ENCODE assay signal across 8 cellular contexts in genomic region chr12:65740873-65741600, GRCh38.
A peak's percentile ranks its signal among the peaks of the same experiment; 100 is the strongest.
DNase-seq lines count a peak whose midpoint lies in the region; ATAC-seq, FAIRE-seq and TF ChIP-seq lines count a peak whose summit lies in the region.

No MANE protein-coding gene starts in this region.

- intact Hi-C loops in activated CD4-positive, alpha-beta T cell treated with anti-CD3 and anti-CD28 coated beads for 36 hours (cut with DNase I, micrococcal nuclease): loop anchor here (2.0 to 10.0 kb wide), 4 partner anchors 16 to 84 kb away; partner anchors contain the start of gene HMGA2 (in 2 of the 2)
- intact Hi-C loops in HepG2 (cut with micrococcal nuclease; ENCODE audit: unreplicated experiment): loop anchor here (5.0 to 10.0 kb wide), 2 partner anchors 81 to 244 kb away; partner anchors contain the start of gene HMGA2

- peak overlapping the region; percentile 77 for H3K4me2 ChIP-seq in HepG2 (ENCODE audit: low read depth, low read length)

- H3K4me1 Mint-ChIP-seq in activated CD4-positive, alpha-beta T cell treated with anti-CD3 and anti-CD28 coated beads for 36 hours: peaks cover 11% of the 10 kb centered on the region

- TF ChIP-seq RAD21 in Ishikawa (IDR thresholded peaks at IDR 0.05; ENCODE audit: low read depth) (peak; percentile 10; the same call in 1 of the 2 replicates), HepG2 (CRISPR knock-in tag; IDR thresholded peaks at IDR 0.05) (no peak)

- H3K79me2 ChIP-seq in HepG2 (ENCODE audit: insufficient read depth, low read length): no peaks in the 10 kb centered on the region

- POLR2A ChIA-PET in activated CD4-positive, alpha-beta T cell treated with anti-CD3 and anti-CD28 coated beads for 36 hours (lab: Charles Lee): interaction anchor here (0.6 to 1.0 kb wide), 2 partner anchors 9 to 392 kb away, joined by 3 read pairs; no protein-coding TSS in a partner anchor
- POLR2A ChIA-PET in HepG2 (lab: Yijun Ruan, JAX): interaction anchor here (0.7 kb wide), 1 partner anchor 138 kb away, joined by 4 read pairs; no protein-coding TSS in a partner anchor

- in situ Hi-C loops in HepG2 (cut with HindIII; ENCODE audit: extremely low pct_ligation_motif_present, low pct_unique_long_range_greater_than_20kb): loop anchor here (5.0 kb wide), 1 partner anchor 81 kb away; the partner anchor contains the start of gene HMGA2

- TF ChIP-seq CTCF in HepG2 (CRISPR knock-in tag; IDR thresholded peaks at IDR 0.05): no peak

- 10% methylated on average over 30 of the region's 42 CpGs for WGBS in HepG2 (ENCODE audit: low lambda C conversion rate)

- no peaks in the 10 kb centered on the region for H4K20me1 ChIP-seq in HepG2 (ENCODE audit: insufficient read depth, low read length)

- H3K4me3 ChIP-seq in HepG2 (replicated peaks in 1 of 3; ENCODE audit: insufficient read depth in 1 of 3, low read depth in 2 of 3, low read length in 3 of 3): peak overlapping the region; percentile 66 to 81 (median 80)

- DNase-seq in NCI-H748 (lab: John Stamatoyannopoulos, UW; ENCODE audit: unreplicated experiment) (peak; percentile 67), NCI-H748 treated with DMSO at 0.1 percent for 48 hours (lab: John Stamatoyannopoulos, UW) (no peak), dermis blood vessel endothelial cell (peak; percentile 89), HepG2 (ENCODE audit: low spot score) (peak; percentile 69), GF-D8 (lab: John Stamatoyannopoulos, UW) (no peak)
- peak; percentile 85 for DNase-seq in activated CD4-positive, alpha-beta T cell treated with anti-CD3 and anti-CD28 coated beads for 36 hours
- peak; percentile 71 to 82 for DNase-seq in stimulated activated CD4-positive, alpha-beta T cell treated with anti-CD3 and anti-CD28 coated beads, Interleukin-2, amount 100 ng/mL, for 24 hours

- H3K4me3 Mint-ChIP-seq in activated CD4-positive, alpha-beta T cell treated with anti-CD3 and anti-CD28 coated beads for 36 hours: peak overlapping the region; percentile 67

- H3K36me3 Mint-ChIP-seq in activated CD4-positive, alpha-beta T cell treated with anti-CD3 and anti-CD28 coated beads for 36 hours (ENCODE audit: low read depth): no peaks in the 10 kb centered on the region

- no peak overlapping the region for H2AFZ ChIP-seq in HepG2 (ENCODE audit: low read length)

- CTCF ChIA-PET in activated CD4-positive, alpha-beta T cell treated with anti-CD3 and anti-CD28 coated beads for 36 hours (lab: Charles Lee): no interaction called here
- CTCF ChIA-PET in HepG2 (lab: Yijun Ruan, JAX; ENCODE audit: low intra/inter-chr PET ratio, low total read pairs): no interaction called here

- no peaks in the 10 kb centered on the region for H3K9me3 ChIP-seq in HepG2 (ENCODE audit: low read length)

- H3K4me1 ChIP-seq in HepG2 (ENCODE audit: insufficient read depth, low read length): peaks cover 7% of the 10 kb centered on the region; the same call in 1 of the 2 replicates

- peak overlapping the region; percentile 78 for H3K27ac Mint-ChIP-seq in activated CD4-positive, alpha-beta T cell treated with anti-CD3 and anti-CD28 coated beads for 36 hours

- no peak overlapping the region for H3K27ac ChIP-seq in HepG2 (ENCODE audit: extremely low read length, insufficient read depth, low read length)

- no peaks in the 10 kb centered on the region for H3K9me3 Mint-ChIP-seq in activated CD4-positive, alpha-beta T cell treated with anti-CD3 and anti-CD28 coated beads for 36 hours (ENCODE audit: low read depth)

- no peaks in the 10 kb centered on the region for H3K36me3 ChIP-seq in HepG2 (replicated peaks in 1 of 2; ENCODE audit: control insufficient read depth in 1 of 2, insufficient read depth in 2 of 2, low read length in 2 of 2)

- H3K27me3 Mint-ChIP-seq in activated CD4-positive, alpha-beta T cell treated with anti-CD3 and anti-CD28 coated beads for 36 hours: peaks cover 30% of the 10 kb centered on the region

- FAIRE-seq in HepG2 (lab: Jason Lieb, UNC): no peak

- H3K9ac ChIP-seq in HepG2 (ENCODE audit: insufficient read depth, low read depth, low read length): peak overlapping the region; percentile 58; the same call in 1 of the 2 replicates

- H3K27me3 ChIP-seq in HepG2 (ENCODE audit: control insufficient read depth in 1 of 2, insufficient read depth in 2 of 2, low read length in 2 of 2): peaks cover 3 to 14% of the 10 kb centered on the region in 2 experiments; a peak in 3 of 5 replicates

- no TSS peak for BruUV-seq in HepG2 (replicated peaks; lab: Mats Ljungman, UMichigan)

- peak; percentile 86 for ATAC-seq in activated CD4-positive, alpha-beta T cell treated with anti-CD3 and anti-CD28 coated beads for 36 hours
- ATAC-seq in HepG2: peak; percentile 93

- 0 out of 2 replicates have a peak, but pooled peaks have one; percentile 7 for TF ChIP-seq EP300 in Ishikawa (IDR thresholded peaks at IDR 0.05; ENCODE audit: borderline replicate concordance)
- TF ChIP-seq EP300 in HepG2 (IDR thresholded peaks at IDR 0.05; ENCODE audit: low read depth in 2 of 2, low read length in 2 of 2): no peak
- no peak for TF ChIP-seq EP300 in HepG2 (CRISPR knock-in tag; IDR thresholded peaks at IDR 0.05; ENCODE audit: borderline replicate concordance)

- TF ChIP-seq POLR2A in HepG2 (IDR thresholded peaks at IDR 0.05; ENCODE audit: insufficient read depth in 1 of 2, low read depth in 2 of 2, low read length in 2 of 2): 0 out of 4 replicates have a peak, but pooled peaks of 1 of the 2 experiments have one; percentile 33

TF ChIP-seq in Ishikawa, 13 proteins besides CTCF, POLR2A, EP300 and RAD21:
- peak; percentile 20; the same call in 1 of the 2 replicates for TF ChIP-seq TEAD4 (IDR thresholded peaks at IDR 0.05)
- TF ChIP-seq NFIC (IDR thresholded peaks at IDR 0.05): peak; percentile 14; the same call in 1 of the 2 replicates
- TF ChIP-seq USF1 (IDR thresholded peaks at IDR 0.05): no peak
- 0 out of 2 replicates have a peak, but pooled peaks have one; percentile 15 for TF ChIP-seq TCF12 (IDR thresholded peaks at IDR 0.05; ENCODE audit: low read depth)
- peak; percentile 98 for TF ChIP-seq ZBTB7A (IDR thresholded peaks at IDR 0.05; ENCODE audit: low read depth)
- TF ChIP-seq YY1 (IDR thresholded peaks at IDR 0.05; ENCODE audit: low read depth): peak; percentile 41; the same call in 1 of the 2 replicates
- peak; percentile 30; the same call in 1 of the 2 replicates for TF ChIP-seq MAX (IDR thresholded peaks at IDR 0.05)
- no peak for TF ChIP-seq TAF1 (IDR thresholded peaks at IDR 0.05; ENCODE audit: low read depth)

TF ChIP-seq in HepG2, 621 proteins besides CTCF, POLR2A, EP300 and RAD21 (continues in another document):
- TF ChIP-seq DZIP1 (CRISPR knock-in tag; IDR thresholded peaks at IDR 0.05) (no peak), HNRNPH1 (optimal IDR thresholded peaks at IDR 0.05; ENCODE audit: low read depth, low read length) (no peak), ZNF432 (CRISPR knock-in tag; IDR thresholded peaks at IDR 0.05; ENCODE audit: borderline replicate concordance) (no peak), ZNF263 (CRISPR knock-in tag; IDR thresholded peaks at IDR 0.05) (no peak), CSRNP2 (CRISPR knock-in tag; conservative IDR thresholded peaks at IDR 0.05; ENCODE audit: low read depth) (no peak), KLF11 (CRISPR knock-in tag; IDR thresholded peaks at IDR 0.05) (no peak), E2F2 (CRISPR knock-in tag; IDR thresholded peaks at IDR 0.05; ENCODE audit: borderline replicate concordance) (no peak), SIN3B (IDR thresholded peaks at IDR 0.05; ENCODE audit: low read length) (no peak), ATF7-NPFF (CRISPR knock-in tag; IDR thresholded peaks at IDR 0.05; ENCODE audit: low read depth) (0 out of 2 replicates have a peak, but pooled peaks have one; percentile 19)

Comparison
In these comparisons a context has a peak if more than half of its experiments do, and no peak if none do; other contexts are left out.
1. DNase-seq: peak in NCI-H748 (single experiment), activated CD4-positive, alpha-beta T cell treated with anti-CD3 and anti-CD28 coated beads for 36 hours (single experiment), dermis blood vessel endothelial cell (single experiment), HepG2 (single experiment) and stimulated activated CD4-positive, alpha-beta T cell treated with anti-CD3 and anti-CD28 coated beads, Interleukin-2, amount 100 ng/mL, for 24 hours (2 of 2); none in NCI-H748 treated with DMSO at 0.1 percent for 48 hours (single experiment) and GF-D8 (single experiment).